ENCODE assay signal across 8 cellular contexts in genomic region chr3:17645074-17645698, GRCh38.
A peak's percentile ranks its signal among the peaks of the same experiment; 100 is the strongest.
DNase-seq lines count a peak whose midpoint lies in the region; ATAC-seq, FAIRE-seq and TF ChIP-seq lines count a peak whose summit lies in the region.

No MANE protein-coding gene starts in this region.

- H3K27me3 ChIP-seq in bronchial epithelial cell (ENCODE audit: control insufficient read depth, insufficient read depth, low read length) = no peaks in the 10 kb centered on the region

- H3K36me3 ChIP-seq in bronchial epithelial cell (ENCODE audit: control insufficient read depth, insufficient read depth, low read length) = no peaks in the 10 kb centered on the region

- no peak for FAIRE-seq in bronchial epithelial cell (lab: Jason Lieb, UNC)

- no peak overlapping the region for H3K4me3 ChIP-seq in bronchial epithelial cell (ENCODE audit: low read depth, low read length)

- peak; percentile 63 for TF ChIP-seq CTCF in bronchial epithelial cell (IDR thresholded peaks at IDR 0.05; ENCODE audit: insufficient read depth, low read length, severe bottlenecking)

- DNase-seq in Ammon's horn (ENCODE audit: low spot score) = peak; percentile 74
- DNase-seq in H4 (ENCODE audit: low spot score) = peak; percentile 62
- DNase-seq in NCI-H748 (lab: John Stamatoyannopoulos, UW; ENCODE audit: unreplicated experiment) = peak; percentile 64
- DNase-seq in bronchial epithelial cell (ENCODE audit: low read depth) = peak; percentile 76
- no peak for DNase-seq in left lobe of liver (ENCODE audit: low spot score)
- DNase-seq in stimulated activated CD4-positive, alpha-beta T cell treated with anti-CD3 and anti-CD28 coated beads, Interleukin-4, amount 100 ng/mL, for 1 hour = no peak

- ATAC-seq in left lobe of liver (peak; percentile 93), HG03521 (IDR thresholded peaks at IDR 0.05; ENCODE audit: unreplicated experiment) (no peak), GM19455 (IDR thresholded peaks at IDR 0.05; ENCODE audit: unreplicated experiment) (no peak)

Comparison
In these comparisons a context has a peak if more than half of its experiments do, and no peak if none do; other contexts are left out.
1. DNase-seq: peak in Ammon's horn (single experiment), H4 (single experiment), NCI-H748 (single experiment) and bronchial epithelial cell (single experiment); none in left lobe of liver (single experiment) and stimulated activated CD4-positive, alpha-beta T cell treated with anti-CD3 and anti-CD28 coated beads, Interleukin-4, amount 100 ng/mL, for 1 hour (single experiment).